27 cellular contexts compared by ENCODE assay signal in the genomic region with DNA sequence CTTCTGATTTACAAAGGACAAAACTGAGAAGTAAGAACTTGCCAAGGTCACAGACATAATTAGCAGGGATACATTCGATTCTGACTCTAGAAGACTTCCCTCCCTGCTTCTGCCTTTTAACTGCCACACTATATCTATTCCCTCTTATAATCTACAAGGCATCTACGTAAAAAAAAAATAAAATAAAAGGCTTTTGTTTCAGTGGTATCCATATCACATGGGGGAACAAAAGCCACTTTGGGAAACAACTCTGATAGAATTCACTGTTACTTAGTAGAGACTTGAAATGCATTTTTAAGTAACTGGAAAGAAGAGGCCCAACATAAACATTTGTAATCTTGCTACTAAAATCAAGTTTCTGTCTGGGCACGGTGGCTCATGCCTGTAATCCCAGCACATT.
DNase-seq lines count a peak whose midpoint lies in the region; ATAC-seq and TF ChIP-seq lines count a peak whose summit lies in the region.
"Had no signal": no experiment of that assay in that cellular context is flagged by ENCODE, and none has a peak within 500 bp of the region (broad histone marks: within the 10 kb centered on the region; RNA-seq: fewer than 3 reads in every experiment).

No MANE protein-coding gene starts in this region.

- H3K14ac ChIP-seq in trophoblast cell (ENCODE audit: low read length) = peak overlapping the region; percentile 47

- peaks cover 6% of the 10 kb centered on the region for H3K79me1 ChIP-seq in trophoblast cell (ENCODE audit: low read length)

- no peak overlapping the region for H4K8ac ChIP-seq in trophoblast cell (ENCODE audit: low read depth, low read length)

- no peaks in the 10 kb centered on the region for H3K27me3 ChIP-seq in trophoblast cell (ENCODE audit: insufficient read depth, low read length)

- H3K4me1 ChIP-seq in trophoblast cell (ENCODE audit: control insufficient read depth in 1 of 2, insufficient read depth in 2 of 2, low read length in 2 of 2) = peaks cover 8 to 18% of the 10 kb centered on the region in 2 experiments
- H3K4me1 ChIP-seq: A549 had no signal

- WGBS in trophoblast cell (ENCODE audit: extremely low coverage, insufficient coverage, insufficient read length) = no CpG with 5 or more reads among the region's 3 CpGs

- H3K27ac ChIP-seq in trophoblast cell (ENCODE audit: low read depth, low read length) = no peak overlapping the region
- H3K27ac ChIP-seq: A549, KMS-11 had no signal

- no peak overlapping the region for H3K9ac ChIP-seq in trophoblast cell (ENCODE audit: low read length)
- H3K9ac ChIP-seq: KMS-11, SK-N-SH had no signal

- H3K4ac ChIP-seq in trophoblast cell (ENCODE audit: low read depth, low read length) = no peak overlapping the region

- peaks cover 2% of the 10 kb centered on the region for H3K79me2 ChIP-seq in trophoblast cell (ENCODE audit: control insufficient read depth, insufficient read depth, low read length, poor library complexity)

- no peak overlapping the region for H3K4me3 ChIP-seq in trophoblast cell (ENCODE audit: low read depth, low read length)
- H3K4me3 ChIP-seq: A549, HAP-1 had no signal

- peak overlapping the region; percentile 20 for H2BK120ac ChIP-seq in trophoblast cell (ENCODE audit: insufficient read depth, low read length, poor library complexity)

- DNase-seq in SK-MEL-5 (ENCODE audit: low read depth, low spot score) = peak; percentile 39
- peak; percentile 73 for DNase-seq in foreskin melanocyte
- DNase-seq in trophoblast cell = no peak
- no peak for DNase-seq in MV-4-11 (lab: John Stamatoyannopoulos, UW)
- no peak for DNase-seq in erythroblast (lab: John Stamatoyannopoulos, UW)
- DNase-seq in NCI-H2171 (lab: John Stamatoyannopoulos, UW) = no peak
- DNase-seq: C1 segment of cervical spinal cord; Calu3; CD8-positive, alpha-beta T cell; DMS79 treated with DMSO at 0.1 percent for 48 hours; GF-D8; GOT3; MM.1S; NCI-H1048; NCI-H1417 treated with DMSO at 0.1 percent for 48 hours; NCI-H187; NCI-H2081 treated with DMSO at 0.1 percent for 48 hours; NCI-H2171 treated with DMSO at 0.1 percent for 48 hours; NCI-H345; NCI-H524 treated with DMSO at 0.1 percent for 48 hours; NCI-H774; SIG-M5; SK-N-SH had no signal

- peak overlapping the region; percentile 90 for H2BK12ac ChIP-seq in trophoblast cell (ENCODE audit: low read length)

- in situ Hi-C loops in SK-MEL-5 (cut with HindIII; ENCODE audit: low pct_unique_long_range_greater_than_20kb, low sequenced_read_pairs) = no loop called here

- no peak overlapping the region for H4K12ac ChIP-seq in trophoblast cell (ENCODE audit: low read depth, low read length)

- no peaks in the 10 kb centered on the region for H3K36me3 ChIP-seq in trophoblast cell (ENCODE audit: control insufficient read depth in 1 of 2, insufficient read depth in 2 of 2, low read length in 2 of 2)
- H3K36me3 ChIP-seq: HAP-1 had no signal

- H3K9me3 ChIP-seq in trophoblast cell (ENCODE audit: insufficient read depth, low read depth, low read length) = no peaks in the 10 kb centered on the region
- H3K9me3 ChIP-seq: A549, HAP-1, SK-N-SH had no signal

- peak overlapping the region; percentile 84 for H2AK5ac ChIP-seq in trophoblast cell (ENCODE audit: low read length)

- H2AFZ ChIP-seq in trophoblast cell (ENCODE audit: insufficient read depth, low read length, poor library complexity) = no peak overlapping the region

- no peak overlapping the region for H3K18ac ChIP-seq in trophoblast cell (ENCODE audit: low read length)

- peak overlapping the region; percentile 74 for H4K91ac ChIP-seq in trophoblast cell (ENCODE audit: low read depth, low read length)

- no peak overlapping the region for H3K23ac ChIP-seq in trophoblast cell (ENCODE audit: low read length)

- no peak overlapping the region for H2BK5ac ChIP-seq in trophoblast cell (ENCODE audit: low read depth, low read length, poor library complexity)

- H3K4me2 ChIP-seq in trophoblast cell (ENCODE audit: low read length) = no peak overlapping the region
- H3K4me2 ChIP-seq: A549, KMS-11, SK-N-SH had no signal

- TF ChIP-seq POLR2A in erythroblast (IDR thresholded peaks at IDR 0.05; ENCODE audit: low read length) = no peak

- ATAC-seq in GM18873 (IDR thresholded peaks at IDR 0.05; ENCODE audit: low FRiP score, unreplicated experiment) = no peak
- ATAC-seq: A549; CD8-positive, alpha-beta T cell had no signal

Comparison
In these comparisons a context has a peak if more than half of its experiments do, and no peak if none do; other contexts are left out.
1. DNase-seq: peak in SK-MEL-5 (single experiment) and foreskin melanocyte (single experiment); none in trophoblast cell (0 of 2), MV-4-11 (single experiment), erythroblast (0 of 2) and NCI-H2171 (single experiment).